ENCODE assay signal across 26 cellular contexts in the genomic region with DNA sequence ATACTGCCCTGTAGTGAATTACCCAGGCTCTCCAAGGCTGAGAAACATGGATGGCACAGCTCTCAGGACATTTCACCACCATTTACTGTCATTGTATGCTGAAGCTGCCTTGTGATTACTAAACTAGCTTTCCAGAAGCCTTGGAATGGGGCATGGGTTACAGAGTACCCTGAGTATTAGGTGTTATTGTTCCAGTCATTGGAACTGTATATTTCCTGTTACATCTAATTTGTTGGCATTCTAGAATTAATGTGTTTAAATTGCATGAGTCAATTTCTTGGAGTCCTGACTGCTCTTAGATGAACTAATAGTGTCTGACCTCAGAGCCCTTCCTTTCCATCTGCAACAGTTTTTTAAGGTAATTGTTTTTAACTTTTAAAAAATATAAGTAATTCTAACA. TPM values are rescaled to one million over a fixed set of nuclear protein-coding genes. Genes with fewer than 3 reads are reported as not detected.
"Had no signal": no experiment of that assay in that cellular context is flagged by ENCODE, and none has a peak within 500 bp of the region (broad histone marks: within the 10 kb centered on the region; RNA-seq: fewer than 3 reads in every experiment).

No MANE protein-coding gene starts in this region.

- H3K27me3 ChIP-seq: spleen, tibial artery had no signal

- DNase-seq: activated CD4-positive, alpha-beta T cell treated with anti-CD3 and anti-CD28 coated beads, Interleukin-2, amount 10 ng/mL, durations not matched to agents 7 days and 5 days; activated CD4-positive, CD25-positive, alpha-beta regulatory T cell treated with anti-CD3 and anti-CD28 coated beads, Interleukin-2, amount 50 U/mL, for 72 hours; activated CD8-positive, alpha-beta memory T cell treated with anti-CD3 and anti-CD28 coated beads, Interleukin-2, amount 10 ng/mL, durations not matched to agents 7 days and 5 days; activated CD8-positive, alpha-beta T cell treated with anti-CD3 and anti-CD28 coated beads for 36 hours; activated gamma-delta T cell; activated T-cell treated with anti-CD3 and anti-CD28 coated beads for 4 hours; aorta; effector memory CD4-positive, alpha-beta T cell; foreskin fibroblast; immature natural killer cell; lower lobe of right lung; naive B cell; retina; spleen; stimulated activated CD4-positive, alpha-beta T cell treated with anti-CD3 and anti-CD28 coated beads, Interleukin-4, amount 100 ng/mL, for 24 hours; stimulated activated naive CD8-positive, alpha-beta T cell treated with anti-CD3 and anti-CD28 coated beads, Interleukin-15, amount 100 ng/mL, for 72 hours; T-cell; tibial artery; WERI-Rb-1 had no signal

- H3K27ac ChIP-seq: lower lobe of right lung, spleen, tibial artery, WERI-Rb-1 had no signal

- ATAC-seq: activated CD8-positive, alpha-beta memory T cell treated with anti-CD3 and anti-CD28 coated beads, Interleukin-2, amount 10 ng/mL, durations not matched to agents 7 days and 5 days; activated CD8-positive, alpha-beta T cell treated with anti-CD3 and anti-CD28 coated beads for 36 hours; left lobe of liver; lower lobe of right lung; stimulated activated naive CD8-positive, alpha-beta T cell treated with anti-CD3 and anti-CD28 coated beads, Interleukin-15, amount 100 ng/mL, for 72 hours; T-cell had no signal

- H3K27me3 Mint-ChIP-seq: activated CD4-positive, alpha-beta T cell treated with anti-CD3 and anti-CD28 coated beads, Interleukin-2, amount 10 ng/mL, durations not matched to agents 7 days and 5 days; activated CD8-positive, alpha-beta memory T cell treated with anti-CD3 and anti-CD28 coated beads, Interleukin-2, amount 10 ng/mL, durations not matched to agents 7 days and 5 days; activated CD8-positive, alpha-beta T cell treated with anti-CD3 and anti-CD28 coated beads for 36 hours; activated naive CD4-positive, alpha-beta T cell treated with anti-CD3 and anti-CD28 coated beads, Interleukin-2, amount 50 U/mL, for 24 hours; brain; naive B cell; progenitor cell of endocrine pancreas; stimulated activated naive CD8-positive, alpha-beta T cell treated with anti-CD3 and anti-CD28 coated beads, Interleukin-15, amount 100 ng/mL, for 72 hours; T-cell had no signal

- H3K9me3 Mint-ChIP-seq: activated CD4-positive, alpha-beta T cell treated with anti-CD3 and anti-CD28 coated beads, Interleukin-2, amount 10 ng/mL, durations not matched to agents 7 days and 5 days; activated CD8-positive, alpha-beta T cell treated with anti-CD3 and anti-CD28 coated beads for 36 hours; activated naive CD4-positive, alpha-beta T cell treated with anti-CD3 and anti-CD28 coated beads, Interleukin-2, amount 50 U/mL, for 24 hours; brain; immature natural killer cell; naive B cell; neural crest cell; stimulated activated naive CD8-positive, alpha-beta T cell treated with anti-CD3 and anti-CD28 coated beads, Interleukin-15, amount 100 ng/mL, for 72 hours; T-cell; T-helper 2 cell treated with Interferon-gamma antibody and Interleukin-4, amounts not matched to agents 5 μg/mL and 100 μg/mL, for 36 hours had no signal

- H3K4me3 ChIP-seq: lower lobe of right lung, spleen, tibial artery had no signal

- H3K9me3 ChIP-seq: lower lobe of right lung, spleen, tibial artery had no signal

- H3K4me3 Mint-ChIP-seq: activated CD4-positive, alpha-beta T cell treated with anti-CD3 and anti-CD28 coated beads, Interleukin-2, amount 10 ng/mL, durations not matched to agents 7 days and 5 days; activated CD8-positive, alpha-beta memory T cell treated with anti-CD3 and anti-CD28 coated beads, Interleukin-2, amount 10 ng/mL, durations not matched to agents 7 days and 5 days; activated CD8-positive, alpha-beta T cell treated with anti-CD3 and anti-CD28 coated beads for 36 hours; brain; immature natural killer cell; naive B cell; neural crest cell; stimulated activated naive CD8-positive, alpha-beta T cell treated with anti-CD3 and anti-CD28 coated beads, Interleukin-15, amount 100 ng/mL, for 72 hours; T-helper 2 cell treated with Interferon-gamma antibody and Interleukin-4, amounts not matched to agents 5 μg/mL and 100 μg/mL, for 36 hours had no signal

- H3K27ac Mint-ChIP-seq: activated CD4-positive, alpha-beta T cell treated with anti-CD3 and anti-CD28 coated beads, Interleukin-2, amount 10 ng/mL, durations not matched to agents 7 days and 5 days; activated CD8-positive, alpha-beta memory T cell treated with anti-CD3 and anti-CD28 coated beads, Interleukin-2, amount 10 ng/mL, durations not matched to agents 7 days and 5 days; stimulated activated naive CD8-positive, alpha-beta T cell treated with anti-CD3 and anti-CD28 coated beads, Interleukin-15, amount 100 ng/mL, for 72 hours; T-helper 2 cell treated with Interferon-gamma antibody and Interleukin-4, amounts not matched to agents 5 μg/mL and 100 μg/mL, for 36 hours had no signal

RNA-seq across cellular contexts. Expression of a gene that starts 42.8 kb away (rescaled TPM):
- total RNA-seq: activated CD4-positive, alpha-beta T cell treated with anti-CD3 and anti-CD28 coated beads, Interleukin-2, amount 10 ng/mL, durations not matched to agents 7 days and 5 days; activated CD8-positive, alpha-beta memory T cell treated with anti-CD3 and anti-CD28 coated beads, Interleukin-2, amount 10 ng/mL, durations not matched to agents 7 days and 5 days; dermis microvascular lymphatic vessel endothelial cell; neural crest cell had no signal
- polyA plus RNA-seq: immature natural killer cell had no signal
